ENCODE assay signal across 20 cellular contexts in the genomic region with DNA sequence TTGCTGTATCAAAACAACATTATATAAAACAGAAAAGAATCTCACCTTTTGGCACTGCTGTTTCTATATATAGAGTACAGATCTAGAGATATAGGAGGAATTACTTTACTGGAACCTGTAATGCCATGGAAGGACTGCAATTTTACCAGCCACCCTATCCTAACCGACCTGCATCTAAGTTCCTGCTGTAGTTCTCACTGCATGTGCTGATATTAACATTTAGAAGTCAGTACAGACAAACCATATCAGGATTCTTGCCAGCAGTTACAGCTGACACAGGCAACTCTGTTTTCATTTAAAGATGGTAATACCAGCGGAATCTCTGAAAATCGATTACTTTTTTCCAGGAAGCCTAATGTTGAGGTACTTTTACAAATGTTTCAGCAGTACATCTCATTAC.
DNase-seq lines count a peak whose midpoint lies in the region; ATAC-seq, FAIRE-seq and TF ChIP-seq lines count a peak whose summit lies in the region.
"Had no signal": no experiment of that assay in that cellular context is flagged by ENCODE, and none has a peak within 500 bp of the region (broad histone marks: within the 10 kb centered on the region; RNA-seq: fewer than 3 reads in every experiment).

No MANE protein-coding gene starts in this region.

- H2AFZ ChIP-seq in GM12878 (ENCODE audit: control insufficient read depth, low read depth, low read length) = no peak overlapping the region
- no peak overlapping the region for H2AFZ ChIP-seq in parathyroid adenoma
- H2AFZ ChIP-seq: GM23338 had no signal

- H3K9ac ChIP-seq in GM12878 (ENCODE audit: control insufficient read depth, insufficient read depth, low read length) = no peak overlapping the region
- no peak overlapping the region for H3K9ac ChIP-seq in parathyroid adenoma

- no peak for TF ChIP-seq POLR2A in GM12878 (IDR thresholded peaks at IDR 0.05; ENCODE audit: low read depth, low read length)

- H4K20me1 ChIP-seq in GM12878 (ENCODE audit: control insufficient read depth, insufficient read depth) = no peaks in the 10 kb centered on the region

- H3K27ac ChIP-seq in left ventricle myocardium inferior (replicated peaks) = peak overlapping the region; percentile 34
- no peak overlapping the region for H3K27ac ChIP-seq in GM12878 (ENCODE audit: control insufficient read depth, insufficient read depth)
- H3K27ac ChIP-seq in parathyroid adenoma = peak overlapping the region; percentile 96
- H3K27ac ChIP-seq: C4-2B had no signal

- CTCF ChIA-PET in GM12878 (lab: Yijun Ruan, JAX) = interaction anchor here (1.1 to 3.3 kb wide), 8 partner anchors 8 to 155 kb away, joined by 3 to 14 read pairs (median 4); no protein-coding TSS in a partner anchor

- TF ChIP-seq EP300 in GM12878 (IDR thresholded peaks at IDR 0.05; ENCODE audit: borderline replicate concordance in 1 of 2, control insufficient read depth in 1 of 2, low read depth in 2 of 2, low read length in 2 of 2) = no peak

- BruUV-seq in GM12878 (replicated peaks; lab: Mats Ljungman, UMichigan) = no TSS peak

- WGBS in GM12878 (ENCODE audit: insufficient coverage, insufficient replicate concordance, low lambda C conversion rate, missing lambda C conversion rate) = 100% methylated on average over 3 of the region's 3 CpGs

- no peak for TF ChIP-seq RAD21 in GM12878 (IDR thresholded peaks at IDR 0.05; ENCODE audit: insufficient read depth, low read depth, low read length)

- no peak for FAIRE-seq in GM12878 (lab: Jason Lieb, UNC)
- FAIRE-seq: A204.1, D721Med, G401.6, HepG2, HTR-8/SVneo had no signal

- no peaks in the 10 kb centered on the region for H3K9me3 ChIP-seq in left ventricle myocardium inferior (replicated peaks)
- no peaks in the 10 kb centered on the region; the same call in 2 of the 3 replicates for H3K9me3 ChIP-seq in GM12878 (replicated peaks; ENCODE audit: control insufficient read depth, insufficient read depth, low read length)
- H3K9me3 ChIP-seq in parathyroid adenoma (ENCODE audit: control insufficient read depth, low read length) = no peaks in the 10 kb centered on the region
- H3K9me3 ChIP-seq: BE2C had no signal

- H3K4me3 ChIP-seq in left ventricle myocardium inferior = no peak overlapping the region
- H3K4me3 ChIP-seq in GM12878 = no peak overlapping the region
- peak overlapping the region; percentile 44 for H3K4me3 ChIP-seq in parathyroid adenoma (ENCODE audit: low read depth, low read length)
- H3K4me3 ChIP-seq: GM23338 had no signal

- SMC1A ChIA-PET in GM12878 (lab: Charles Lee; ENCODE audit: uncharacterized antibody, unreplicated experiment) = interaction anchor here (1.1 to 7.2 kb wide), 10 partner anchors 9 to 195 kb away, joined by 3 to 61 read pairs (median 10); no protein-coding TSS in a partner anchor

- TF ChIP-seq CTCF in left ventricle myocardium inferior (IDR thresholded peaks at IDR 0.05; ENCODE audit: borderline replicate concordance) = no peak
- TF ChIP-seq CTCF in GM12878 (IDR thresholded peaks at IDR 0.05 in 2 of 3, conservative IDR thresholded peaks at IDR 0.05 in 1 of 3; ENCODE audit: control insufficient read depth in 2 of 3, extremely low read depth in 1 of 3, insufficient read depth in 1 of 3, low read depth in 3 of 3, low read length in 3 of 3) = no peak
- TF ChIP-seq CTCF in parathyroid adenoma (IDR thresholded peaks at IDR 0.05) = no peak

- H3K36me3 ChIP-seq in left ventricle myocardium inferior (peaks cover 43% of the 10 kb centered on the region), GM12878 (ENCODE audit: control insufficient read depth in 2 of 2, insufficient read depth in 2 of 2, low read length in 1 of 2) (peaks cover 1 to 28% of the 10 kb centered on the region in 2 experiments), parathyroid adenoma (ENCODE audit: control insufficient read depth, insufficient read depth, low read length) (no peaks in the 10 kb centered on the region)
- H3K36me3 ChIP-seq: BE2C had no signal

- H3K4me2 ChIP-seq in GM12878 (ENCODE audit: control insufficient read depth, insufficient read depth) (no peak overlapping the region), parathyroid adenoma (ENCODE audit: low read length) (peak overlapping the region; percentile 81)
- H3K4me2 ChIP-seq: GM23338 had no signal

- POLR2A ChIA-PET in GM12878 (lab: Charles Lee) = interaction anchor here (0.6 to 1.8 kb wide), 8 partner anchors 8 to 1417 kb away, joined by 3 to 12 read pairs (median 4); no protein-coding TSS in a partner anchor

- RAD21 ChIA-PET in GM12878 (lab: Charles Lee; ENCODE audit: unreplicated experiment) = interaction anchor here (1.1 to 5.2 kb wide), 4 partner anchors 11 to 159 kb away, joined by 3 to 40 read pairs (median 16); no protein-coding TSS in a partner anchor

- intact Hi-C loops in left ventricle myocardium inferior (cut with micrococcal nuclease) = no loop called here
- intact Hi-C loops in Right ventricle myocardium inferior (cut with DNase I) = no loop called here
- intact Hi-C loops in GM12878 (cut with micrococcal nuclease; ENCODE audit: unreplicated experiment) = no loop called here

- no peaks in the 10 kb centered on the region for H3K27me3 ChIP-seq in left ventricle myocardium inferior (ENCODE audit: low read depth)
- H3K27me3 ChIP-seq in GM12878 (replicated peaks in 1 of 2; ENCODE audit: control insufficient read depth in 2 of 2, insufficient read depth in 2 of 2, low read length in 1 of 2) = no peaks in the 10 kb centered on the region
- H3K27me3 ChIP-seq in parathyroid adenoma (ENCODE audit: control insufficient read depth, insufficient read depth, low read length) = no peaks in the 10 kb centered on the region
- H3K27me3 ChIP-seq: BE2C had no signal

- in situ Hi-C loops in GM12878 (cut with MboI) = no loop called here

- peaks cover 19% of the 10 kb centered on the region for H3K4me1 ChIP-seq in left ventricle myocardium inferior
- peaks cover 3% of the 10 kb centered on the region; the same call in 1 of the 2 replicates for H3K4me1 ChIP-seq in GM12878 (ENCODE audit: control insufficient read depth, insufficient read depth, low read length)
- peaks cover 19% of the 10 kb centered on the region for H3K4me1 ChIP-seq in parathyroid adenoma
- H3K4me1 ChIP-seq: BE2C had no signal

- ATAC-seq in Right ventricle myocardium inferior (no peak), GM12878 (no peak), HG03342 (IDR thresholded peaks at IDR 0.05; ENCODE audit: unreplicated experiment) (no peak)
- ATAC-seq: GM23338, HepG2 had no signal

- H3K79me2 ChIP-seq in GM12878 (ENCODE audit: control insufficient read depth, insufficient read depth, low read length) (no peaks in the 10 kb centered on the region), parathyroid adenoma (no peaks in the 10 kb centered on the region)

- DNase-seq in left ventricle myocardium inferior (no peak), Right ventricle myocardium inferior (ENCODE audit: missing footprints) (no peak), GM12878 (ENCODE audit: low read depth, low spot score) (no peak), NCI-H748 treated with DMSO at 0.1 percent for 48 hours (lab: John Stamatoyannopoulos, UW) (no peak)
- no peak for DNase-seq in activated effector memory CD4-positive, alpha-beta T cell treated with anti-CD3 and anti-CD28 coated beads, Interleukin-2, amount 50 U/mL, for 16 hours
- DNase-seq: BE2C; CD4-positive, alpha-beta memory T cell; DMS153; DMS79 treated with DMSO at 0.1 percent for 48 hours; EL; H7 had no signal

TF ChIP-seq in GM12878, 131 proteins besides CTCF, POLR2A, EP300 and RAD21:
- no peak for TF ChIP-seq JUNB (IDR thresholded peaks at IDR 0.05)
- no peak for TF ChIP-seq ZNF687 (IDR thresholded peaks at IDR 0.05)
- TF ChIP-seq MLLT1 (IDR thresholded peaks at IDR 0.05) = peak; percentile 60; the same call in 1 of the 2 replicates
